ENCODE assay signal across 22 cellular contexts in genomic region chr15:73079570-73079969, GRCh38.
"Had no signal": no experiment of that assay in that cellular context is flagged by ENCODE, and none has a peak within 500 bp of the region (broad histone marks: within the 10 kb centered on the region; RNA-seq: fewer than 3 reads in every experiment).

No MANE protein-coding gene starts in this region.

- H2AFZ ChIP-seq: parathyroid adenoma had no signal

- FAIRE-seq: astrocyte, bronchial epithelial cell had no signal

- H3K9ac ChIP-seq: parathyroid adenoma had no signal

- H3K4me1 Mint-ChIP-seq: activated B cell treated with CpG ODN at 0.5 μM for 24 hours, immature natural killer cell, natural killer cell had no signal

- H3K36me3 ChIP-seq: adrenal gland, gastroesophageal sphincter, neutrophil, stomach had no signal

- H3K9me3 ChIP-seq: adrenal gland, gastroesophageal sphincter, neutrophil, stomach, testis had no signal

- H3K4me3 Mint-ChIP-seq: activated B cell treated with CpG ODN at 0.5 μM for 24 hours; activated CD4-positive, alpha-beta memory T cell treated with anti-CD3 and anti-CD28 coated beads for 36 hours; activated T-helper 1 cell treated with anti-CD3 and anti-CD28 coated beads, Interleukin-12 subunit alpha, Interleukin-12 subunit beta, Interleukin-2, Interleukin-4 antibody, amounts not matched to agents 30 ng/mL and 10 ng/mL and 1 ng/mL, durations not matched to agents 14 hours and 24 hours and 36 hours; immature natural killer cell; natural killer cell; stimulated activated effector memory CD8-positive, alpha-beta T cell treated with anti-CD3 and anti-CD28 coated beads, Interleukin-12 subunit alpha, Interleukin-12 subunit beta, amount 100 ng/mL, for 72 hours; T-helper 1 cell treated with Interleukin-12 subunit alpha and Interleukin-12 subunit beta and Interleukin-4 antibody, amounts not matched to agents 30 μg/mL and 1 μg/mL, for 36 hours; type B pancreatic cell had no signal

- H3K27ac Mint-ChIP-seq: activated B cell treated with CpG ODN at 0.5 μM for 24 hours; activated CD4-positive, alpha-beta memory T cell treated with anti-CD3 and anti-CD28 coated beads for 36 hours; activated naive CD4-positive, alpha-beta T cell treated with anti-CD3 and anti-CD28 coated beads, Interleukin-2, amount 50 U/mL, for 72 hours; activated T-helper 1 cell treated with anti-CD3 and anti-CD28 coated beads, Interleukin-12 subunit alpha, Interleukin-12 subunit beta, Interleukin-2, Interleukin-4 antibody, amounts not matched to agents 30 ng/mL and 10 ng/mL and 1 ng/mL, durations not matched to agents 14 hours and 24 hours and 36 hours; immature natural killer cell; natural killer cell; stimulated activated effector memory CD8-positive, alpha-beta T cell treated with anti-CD3 and anti-CD28 coated beads, Interleukin-12 subunit alpha, Interleukin-12 subunit beta, amount 100 ng/mL, for 72 hours; T-helper 1 cell treated with Interleukin-12 subunit alpha and Interleukin-12 subunit beta and Interleukin-4 antibody, amounts not matched to agents 30 μg/mL and 1 μg/mL, for 36 hours; type B pancreatic cell had no signal

- H3K4me1 ChIP-seq: testis had no signal

- H3K27ac ChIP-seq: adrenal gland, gastroesophageal sphincter, neutrophil, parathyroid adenoma, stomach, testis had no signal

- DNase-seq: activated B cell treated with CpG ODN at 0.5 μM for 24 hours; activated CD4-positive, alpha-beta memory T cell treated with anti-CD3 and anti-CD28 coated beads for 36 hours; activated CD4-positive, alpha-beta T cell treated with anti-CD3 and anti-CD28 coated beads for 4 hours; activated gamma-delta T cell treated with Interleukin-2 at 50 U/mL for 16 hours; activated T-cell treated with anti-CD3 and anti-CD28 coated beads for 4 hours; adrenal gland; immature natural killer cell; natural killer cell; stimulated activated CD4-positive, alpha-beta T cell treated with anti-CD3 and anti-CD28 coated beads, Interleukin-4, amount 100 ng/mL, for 24 hours; stomach; testis had no signal

- H3K36me3 Mint-ChIP-seq: activated CD4-positive, alpha-beta memory T cell treated with anti-CD3 and anti-CD28 coated beads for 36 hours; activated naive CD4-positive, alpha-beta T cell treated with anti-CD3 and anti-CD28 coated beads, Interleukin-2, amount 50 U/mL, for 72 hours; immature natural killer cell; natural killer cell; stimulated activated effector memory CD8-positive, alpha-beta T cell treated with anti-CD3 and anti-CD28 coated beads, Interleukin-12 subunit alpha, Interleukin-12 subunit beta, amount 100 ng/mL, for 72 hours; type B pancreatic cell had no signal

- H3K9me3 Mint-ChIP-seq: activated B cell treated with CpG ODN at 0.5 μM for 24 hours; activated CD4-positive, alpha-beta memory T cell treated with anti-CD3 and anti-CD28 coated beads for 36 hours; activated naive CD4-positive, alpha-beta T cell treated with anti-CD3 and anti-CD28 coated beads, Interleukin-2, amount 50 U/mL, for 72 hours; activated T-helper 1 cell treated with anti-CD3 and anti-CD28 coated beads, Interleukin-12 subunit alpha, Interleukin-12 subunit beta, Interleukin-2, Interleukin-4 antibody, amounts not matched to agents 30 ng/mL and 10 ng/mL and 1 ng/mL, durations not matched to agents 14 hours and 24 hours and 36 hours; immature natural killer cell; natural killer cell; stimulated activated effector memory CD8-positive, alpha-beta T cell treated with anti-CD3 and anti-CD28 coated beads, Interleukin-12 subunit alpha, Interleukin-12 subunit beta, amount 100 ng/mL, for 72 hours; T-helper 1 cell treated with Interleukin-12 subunit alpha and Interleukin-12 subunit beta and Interleukin-4 antibody, amounts not matched to agents 30 μg/mL and 1 μg/mL, for 36 hours; type B pancreatic cell had no signal

- H3K4me3 ChIP-seq: adrenal gland, gastroesophageal sphincter, stomach, testis had no signal

- H3K27me3 Mint-ChIP-seq: activated CD4-positive, alpha-beta memory T cell treated with anti-CD3 and anti-CD28 coated beads for 36 hours; type B pancreatic cell had no signal

- ATAC-seq: activated naive CD4-positive, alpha-beta T cell treated with anti-CD3 and anti-CD28 coated beads, Interleukin-2, amount 50 U/mL, for 72 hours; gastroesophageal sphincter; natural killer cell; sciatic nerve; stimulated activated effector memory CD8-positive, alpha-beta T cell treated with anti-CD3 and anti-CD28 coated beads, Interleukin-12 subunit alpha, Interleukin-12 subunit beta, amount 100 ng/mL, for 72 hours had no signal

- H3K27me3 ChIP-seq: adrenal gland, gastroesophageal sphincter, stomach, testis had no signal
